In the genomic region with DNA sequence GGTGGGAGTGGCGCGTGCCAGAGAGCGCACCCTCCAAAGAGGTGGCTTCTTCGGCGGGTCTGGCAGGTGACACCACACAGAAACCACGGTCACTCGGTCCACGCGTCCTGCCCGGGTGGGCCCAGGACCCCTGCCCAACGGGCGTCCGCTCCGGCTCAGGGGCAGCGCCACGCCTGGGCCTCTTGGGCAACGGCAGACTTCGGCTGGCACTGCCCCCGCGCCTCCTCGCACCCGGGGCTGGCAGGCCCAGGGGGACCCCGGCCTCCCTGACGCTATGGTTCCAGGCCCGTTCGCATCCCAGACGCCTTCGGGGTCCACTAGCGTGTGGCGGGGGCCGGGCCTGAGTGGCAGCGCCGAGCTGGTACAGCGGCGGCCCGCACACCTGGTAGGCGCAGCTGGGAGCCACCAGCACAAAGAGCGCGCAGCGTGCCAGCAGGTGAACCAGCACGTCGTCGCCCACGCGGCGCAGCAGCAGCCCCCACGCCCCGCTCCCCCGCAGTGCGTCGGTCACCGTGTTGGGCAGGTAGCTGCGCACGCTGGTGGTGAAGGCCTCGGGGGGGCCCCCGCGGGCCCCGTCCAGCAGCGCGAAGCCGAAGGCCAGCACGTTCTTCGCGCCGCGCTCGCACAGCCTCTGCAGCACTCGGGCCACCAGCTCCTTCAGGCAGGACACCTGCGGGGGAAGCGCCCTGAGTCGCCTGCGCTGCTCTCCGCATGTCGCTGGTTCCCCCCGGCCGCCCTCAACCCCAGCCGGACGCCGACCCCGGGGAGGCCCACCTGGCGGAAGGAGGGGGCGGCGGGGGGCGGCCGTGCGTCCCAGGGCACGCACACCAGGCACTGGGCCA, we compare ENCODE assay signal across 10 cellular contexts. TPM values are rescaled to one million over a fixed set of nuclear protein-coding genes. Genes with fewer than 3 reads are reported as not detected.
DNase-seq lines count a peak whose midpoint lies in the region; ATAC-seq and TF ChIP-seq lines count a peak whose summit lies in the region.
"Had no signal": no experiment of that assay in that cellular context is flagged by ENCODE, and none has a peak within 500 bp of the region (broad histone marks: within the 10 kb centered on the region; RNA-seq: fewer than 3 reads in every experiment).

No MANE protein-coding gene starts in this region.

- H3K79me2 ChIP-seq in OCI-LY7 (ENCODE audit: insufficient read depth, low read depth, low read length), result peaks cover 59% of the 10 kb centered on the region

- H3K9me3 Mint-ChIP-seq in activated naive CD4-positive, alpha-beta T cell treated with anti-CD3 and anti-CD28 coated beads, Interleukin-2, amount 50 U/mL, for 24 hours, result no peaks in the 10 kb centered on the region
- H3K9me3 Mint-ChIP-seq in type B pancreatic cell, result no peaks in the 10 kb centered on the region

- no peaks in the 10 kb centered on the region for H3K36me3 Mint-ChIP-seq in activated naive CD4-positive, alpha-beta T cell treated with anti-CD3 and anti-CD28 coated beads, Interleukin-2, amount 50 U/mL, for 24 hours
- no peaks in the 10 kb centered on the region for H3K36me3 Mint-ChIP-seq in type B pancreatic cell

- CTCF ChIA-PET in OCI-LY7 (lab: Charles Lee; ENCODE audit: unreplicated experiment), result interaction anchor here (0.6 kb wide), 3 partner anchors 19 to 50 kb away, joined by 3 to 4 read pairs (median 3); a partner anchor contains a TSS

- peak overlapping the region; percentile 79 for H3K4me3 Mint-ChIP-seq in activated naive CD4-positive, alpha-beta T cell treated with anti-CD3 and anti-CD28 coated beads, Interleukin-2, amount 50 U/mL, for 24 hours
- H3K4me3 Mint-ChIP-seq in type B pancreatic cell, result peak overlapping the region; percentile 44

- no TSS peak for BruUV-seq in OCI-LY7 (replicated peaks; lab: Mats Ljungman, UMichigan)

- H3K4me2 ChIP-seq in OCI-LY7 (ENCODE audit: low read length), result peak overlapping the region; percentile 87

- no peak for ATAC-seq in HG02938 (IDR thresholded peaks at IDR 0.05; ENCODE audit: unreplicated experiment)
- ATAC-seq: sciatic nerve had no signal

- no peak for DNase-seq in activated naive CD4-positive, alpha-beta T cell treated with Interleukin-2 at 50 U/mL for 16 hours
- DNase-seq in OCI-LY7 (ENCODE audit: low spot score), result peak; percentile 83
- peak; percentile 63 for DNase-seq in iPS-NIHi11 (ENCODE audit: low spot score)
- DNase-seq in type B pancreatic cell (ENCODE audit: extremely low spot score, unreplicated experiment), result peak; percentile 67
- DNase-seq in pons (ENCODE audit: low spot score), result no peak
- no peak for DNase-seq in H4 (ENCODE audit: low spot score)

- TF ChIP-seq CTCF in OCI-LY7 (conservative IDR thresholded peaks at IDR 0.05; ENCODE audit: low read length) (no peak), type B pancreatic cell (conservative IDR thresholded peaks at IDR 0.05) (no peak)

- H3K27ac ChIP-seq in OCI-LY7 (ENCODE audit: low read depth, low read length, poor library complexity, severe bottlenecking), result peak overlapping the region; percentile 87

- H3K27ac Mint-ChIP-seq in activated naive CD4-positive, alpha-beta T cell treated with anti-CD3 and anti-CD28 coated beads, Interleukin-2, amount 50 U/mL, for 24 hours, result no peak overlapping the region
- no peak overlapping the region for H3K27ac Mint-ChIP-seq in type B pancreatic cell

- POLR2A ChIA-PET in OCI-LY7 (lab: Charles Lee), result interaction anchor here (0.6 to 7.0 kb wide), 4 partner anchors 13 to 182 kb away, joined by 3 to 60 read pairs (median 3); no protein-coding TSS in a partner anchor

- H3K4me1 Mint-ChIP-seq in activated naive CD4-positive, alpha-beta T cell treated with anti-CD3 and anti-CD28 coated beads, Interleukin-2, amount 50 U/mL, for 24 hours, result peaks cover 9% of the 10 kb centered on the region
- peaks cover 5% of the 10 kb centered on the region for H3K4me1 Mint-ChIP-seq in type B pancreatic cell (ENCODE audit: unreplicated experiment)

- H3K36me3 ChIP-seq in OCI-LY7 (ENCODE audit: insufficient read depth, low read length), result peaks cover 42% of the 10 kb centered on the region

- H3K4me3 ChIP-seq in OCI-LY7 (ENCODE audit: low read depth, low read length, poor library complexity, severe bottlenecking), result peak overlapping the region; percentile 79

- H4K20me1 ChIP-seq in OCI-LY7 (ENCODE audit: insufficient read depth, low read length), result peaks cover 7% of the 10 kb centered on the region; the same call in 1 of the 2 replicates

- no peaks in the 10 kb centered on the region for H3K9me2 ChIP-seq in OCI-LY7 (ENCODE audit: insufficient read depth, low read length)

- intact Hi-C loops in OCI-LY7 (cut with micrococcal nuclease; ENCODE audit: unreplicated experiment), result loop anchor here (1.0 to 2.0 kb wide), 2 partner anchors 19 to 48 kb away; no protein-coding TSS in a partner anchor

- H3K4me1 ChIP-seq in OCI-LY7 (ENCODE audit: insufficient read depth, low read length, poor library complexity, severe bottlenecking), result peaks cover 64% of the 10 kb centered on the region

- H2AFZ ChIP-seq in OCI-LY7 (ENCODE audit: low read length), result no peak overlapping the region

- no peaks in the 10 kb centered on the region for H3K27me3 Mint-ChIP-seq in activated naive CD4-positive, alpha-beta T cell treated with anti-CD3 and anti-CD28 coated beads, Interleukin-2, amount 50 U/mL, for 24 hours
- H3K27me3 Mint-ChIP-seq in type B pancreatic cell, result peaks cover 37% of the 10 kb centered on the region

- no peaks in the 10 kb centered on the region for H3K9me3 ChIP-seq in OCI-LY7 (ENCODE audit: low read length)

RNA-seq across cellular contexts. Expression of a gene that starts 0.7 kb away (rescaled TPM):
- total RNA-seq in OCI-LY7 (2014; rRNA removed; shearing (Covaris generic)), result 120 and 156 TPM in 2 replicates
- total RNA-seq in OCI-LY7 (2022) (173 and 198 TPM in 2 replicates), type B pancreatic cell (ENCODE audit: low replicate concordance) (1.7 and 2.4 TPM in 2 replicates)
- total RNA-seq in H4 (2014; rRNA removed; shearing (Covaris generic)), result 0.04 and 0.23 TPM in 2 replicates
- total RNA-seq: bronchial epithelial cell had no signal

RNA-seq across cellular contexts. Expression of a gene that starts 50.7 kb away (rescaled TPM):
- total RNA-seq in OCI-LY7 (2014; rRNA removed; shearing (Covaris generic)), result 356 and 395 TPM in 2 replicates
- total RNA-seq in OCI-LY7 (2022), result 395 and 396 TPM in 2 replicates
- total RNA-seq in type B pancreatic cell (ENCODE audit: low replicate concordance), result 84.8 and 90.1 TPM in 2 replicates
- total RNA-seq in H4 (2014; rRNA removed; shearing (Covaris generic)), result 196 and 214 TPM in 2 replicates

Comparison
In these comparisons a context has a peak if more than half of its experiments do, and no peak if none do; other contexts are left out.
1. DNase-seq: peak in OCI-LY7 (single experiment), iPS-NIHi11 (single experiment) and type B pancreatic cell (single experiment); none in activated naive CD4-positive, alpha-beta T cell treated with Interleukin-2 at 50 U/mL for 16 hours (single experiment), pons (single experiment) and H4 (single experiment).
2. RNA of a gene that starts 0.7 kb away (total RNA-seq): 120 to 198 TPM in OCI-LY7; 1.7 to 2.4 TPM in type B pancreatic cell and 0.04 to 0.23 TPM in H4; every median in the first group is over 10 times any median in the second.